ENCODE assay signal across 2 cellular contexts in the genomic region with DNA sequence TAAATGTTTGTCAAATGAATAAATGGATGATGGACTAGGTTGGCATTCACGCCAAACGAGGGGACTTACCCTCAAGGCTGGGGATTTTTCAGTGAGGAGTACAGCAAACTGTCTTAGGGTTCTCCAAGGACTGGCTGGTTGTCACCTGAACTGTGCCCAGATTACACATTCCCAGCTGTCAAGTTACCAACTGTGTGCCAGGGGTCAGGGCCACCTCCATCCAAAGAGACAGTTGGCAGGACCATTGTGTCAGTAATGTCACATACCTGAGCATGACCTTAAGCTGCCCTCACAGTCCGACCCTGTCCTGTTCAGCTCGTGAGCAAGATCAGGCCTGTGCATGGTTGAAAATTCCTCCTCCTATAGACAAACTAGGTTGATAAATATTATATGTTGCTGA.
A peak's percentile ranks its signal among the peaks of the same experiment; 100 is the strongest.
TF ChIP-seq lines count a peak whose summit lies in the region.

No MANE protein-coding gene starts in this region.

TF ChIP-seq in liver, 16 proteins besides CTCF, POLR2A, EP300 and RAD21 (continued from another document):
- TF ChIP-seq, protein P1, sequence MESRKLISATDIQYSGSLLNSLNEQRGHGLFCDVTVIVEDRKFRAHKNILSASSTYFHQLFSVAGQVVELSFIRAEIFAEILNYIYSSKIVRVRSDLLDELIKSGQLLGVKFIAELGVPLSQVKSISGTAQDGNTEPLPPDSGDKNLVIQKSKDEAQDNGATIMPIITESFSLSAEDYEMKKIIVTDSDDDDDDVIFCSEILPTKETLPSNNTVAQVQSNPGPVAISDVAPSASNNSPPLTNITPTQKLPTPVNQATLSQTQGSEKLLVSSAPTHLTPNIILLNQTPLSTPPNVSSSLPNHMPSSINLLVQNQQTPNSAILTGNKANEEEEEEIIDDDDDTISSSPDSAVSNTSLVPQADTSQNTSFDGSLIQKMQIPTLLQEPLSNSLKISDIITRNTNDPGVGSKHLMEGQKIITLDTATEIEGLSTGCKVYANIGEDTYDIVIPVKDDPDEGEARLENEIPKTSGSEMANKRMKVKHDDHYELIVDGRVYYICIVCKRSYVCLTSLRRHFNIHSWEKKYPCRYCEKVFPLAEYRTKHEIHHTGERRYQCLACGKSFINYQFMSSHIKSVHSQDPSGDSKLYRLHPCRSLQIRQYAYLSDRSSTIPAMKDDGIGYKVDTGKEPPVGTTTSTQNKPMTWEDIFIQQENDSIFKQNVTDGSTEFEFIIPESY (IDR thresholded peaks at IDR 0.05) = no peak
- peak; percentile 40 for TF ChIP-seq NR2F2 (IDR thresholded peaks at IDR 0.05)
- peak; percentile 50 for TF ChIP-seq SP1 (IDR thresholded peaks at IDR 0.05)
- TF ChIP-seq, protein P2, sequence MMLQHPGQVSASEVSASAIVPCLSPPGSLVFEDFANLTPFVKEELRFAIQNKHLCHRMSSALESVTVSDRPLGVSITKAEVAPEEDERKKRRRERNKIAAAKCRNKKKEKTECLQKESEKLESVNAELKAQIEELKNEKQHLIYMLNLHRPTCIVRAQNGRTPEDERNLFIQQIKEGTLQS (IDR thresholded peaks at IDR 0.05) = peak; percentile 16

TF ChIP-seq in HepG2, 621 proteins besides CTCF, POLR2A, EP300 and RAD21 (continued from another document):
- TF ChIP-seq, protein P3, sequence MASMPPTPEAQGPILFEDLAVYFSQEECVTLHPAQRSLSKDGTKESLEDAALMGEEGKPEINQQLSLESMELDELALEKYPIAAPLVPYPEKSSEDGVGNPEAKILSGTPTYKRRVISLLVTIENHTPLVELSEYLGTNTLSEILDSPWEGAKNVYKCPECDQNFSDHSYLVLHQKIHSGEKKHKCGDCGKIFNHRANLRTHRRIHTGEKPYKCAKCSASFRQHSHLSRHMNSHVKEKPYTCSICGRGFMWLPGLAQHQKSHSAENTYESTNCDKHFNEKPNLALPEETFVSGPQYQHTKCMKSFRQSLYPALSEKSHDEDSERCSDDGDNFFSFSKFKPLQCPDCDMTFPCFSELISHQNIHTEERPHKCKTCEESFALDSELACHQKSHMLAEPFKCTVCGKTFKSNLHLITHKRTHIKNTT (CRISPR knock-in tag; IDR thresholded peaks at IDR 0.05) = no peak
- TF ChIP-seq, protein P4, sequence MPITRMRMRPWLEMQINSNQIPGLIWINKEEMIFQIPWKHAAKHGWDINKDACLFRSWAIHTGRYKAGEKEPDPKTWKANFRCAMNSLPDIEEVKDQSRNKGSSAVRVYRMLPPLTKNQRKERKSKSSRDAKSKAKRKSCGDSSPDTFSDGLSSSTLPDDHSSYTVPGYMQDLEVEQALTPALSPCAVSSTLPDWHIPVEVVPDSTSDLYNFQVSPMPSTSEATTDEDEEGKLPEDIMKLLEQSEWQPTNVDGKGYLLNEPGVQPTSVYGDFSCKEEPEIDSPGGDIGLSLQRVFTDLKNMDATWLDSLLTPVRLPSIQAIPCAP (CRISPR knock-in tag; IDR thresholded peaks at IDR 0.05; ENCODE audit: low read depth) = no peak
- no peak for TF ChIP-seq DPF2 (CRISPR knock-in tag; IDR thresholded peaks at IDR 0.05; ENCODE audit: borderline replicate concordance, low read depth)
- TF ChIP-seq, protein P5, sequence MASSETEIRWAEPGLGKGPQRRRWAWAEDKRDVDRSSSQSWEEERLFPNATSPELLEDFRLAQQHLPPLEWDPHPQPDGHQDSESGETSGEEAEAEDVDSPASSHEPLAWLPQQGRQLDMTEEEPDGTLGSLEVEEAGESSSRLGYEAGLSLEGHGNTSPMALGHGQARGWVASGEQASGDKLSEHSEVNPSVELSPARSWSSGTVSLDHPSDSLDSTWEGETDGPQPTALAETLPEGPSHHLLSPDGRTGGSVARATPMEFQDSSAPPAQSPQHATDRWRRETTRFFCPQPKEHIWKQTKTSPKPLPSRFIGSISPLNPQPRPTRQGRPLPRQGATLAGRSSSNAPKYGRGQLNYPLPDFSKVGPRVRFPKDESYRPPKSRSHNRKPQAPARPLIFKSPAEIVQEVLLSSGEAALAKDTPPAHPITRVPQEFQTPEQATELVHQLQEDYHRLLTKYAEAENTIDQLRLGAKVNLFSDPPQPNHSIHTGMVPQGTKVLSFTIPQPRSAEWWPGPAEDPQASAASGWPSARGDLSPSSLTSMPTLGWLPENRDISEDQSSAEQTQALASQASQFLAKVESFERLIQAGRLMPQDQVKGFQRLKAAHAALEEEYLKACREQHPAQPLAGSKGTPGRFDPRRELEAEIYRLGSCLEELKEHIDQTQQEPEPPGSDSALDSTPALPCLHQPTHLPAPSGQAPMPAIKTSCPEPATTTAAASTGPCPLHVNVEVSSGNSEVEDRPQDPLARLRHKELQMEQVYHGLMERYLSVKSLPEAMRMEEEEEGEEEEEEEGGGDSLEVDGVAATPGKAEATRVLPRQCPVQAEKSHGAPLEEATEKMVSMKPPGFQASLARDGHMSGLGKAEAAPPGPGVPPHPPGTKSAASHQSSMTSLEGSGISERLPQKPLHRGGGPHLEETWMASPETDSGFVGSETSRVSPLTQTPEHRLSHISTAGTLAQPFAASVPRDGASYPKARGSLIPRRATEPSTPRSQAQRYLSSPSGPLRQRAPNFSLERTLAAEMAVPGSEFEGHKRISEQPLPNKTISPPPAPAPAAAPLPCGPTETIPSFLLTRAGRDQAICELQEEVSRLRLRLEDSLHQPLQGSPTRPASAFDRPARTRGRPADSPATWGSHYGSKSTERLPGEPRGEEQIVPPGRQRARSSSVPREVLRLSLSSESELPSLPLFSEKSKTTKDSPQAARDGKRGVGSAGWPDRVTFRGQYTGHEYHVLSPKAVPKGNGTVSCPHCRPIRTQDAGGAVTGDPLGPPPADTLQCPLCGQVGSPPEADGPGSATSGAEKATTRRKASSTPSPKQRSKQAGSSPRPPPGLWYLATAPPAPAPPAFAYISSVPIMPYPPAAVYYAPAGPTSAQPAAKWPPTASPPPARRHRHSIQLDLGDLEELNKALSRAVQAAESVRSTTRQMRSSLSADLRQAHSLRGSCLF (CRISPR knock-in tag; IDR thresholded peaks at IDR 0.05; ENCODE audit: borderline replicate concordance) = no peak
- TF ChIP-seq, protein P6, sequence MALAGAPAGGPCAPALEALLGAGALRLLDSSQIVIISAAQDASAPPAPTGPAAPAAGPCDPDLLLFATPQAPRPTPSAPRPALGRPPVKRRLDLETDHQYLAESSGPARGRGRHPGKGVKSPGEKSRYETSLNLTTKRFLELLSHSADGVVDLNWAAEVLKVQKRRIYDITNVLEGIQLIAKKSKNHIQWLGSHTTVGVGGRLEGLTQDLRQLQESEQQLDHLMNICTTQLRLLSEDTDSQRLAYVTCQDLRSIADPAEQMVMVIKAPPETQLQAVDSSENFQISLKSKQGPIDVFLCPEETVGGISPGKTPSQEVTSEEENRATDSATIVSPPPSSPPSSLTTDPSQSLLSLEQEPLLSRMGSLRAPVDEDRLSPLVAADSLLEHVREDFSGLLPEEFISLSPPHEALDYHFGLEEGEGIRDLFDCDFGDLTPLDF (CRISPR knock-in tag; IDR thresholded peaks at IDR 0.05) = no peak
